Comparison of ENCODE assay signal across 10 cellular contexts in genomic region chr4:6309755-6310154, GRCh38. TPM values are rescaled to one million over a fixed set of nuclear protein-coding genes. Genes with fewer than 3 reads are reported as not detected.
A peak's percentile ranks its signal among the peaks of the same experiment; 100 is the strongest.
DNase-seq lines count a peak whose midpoint lies in the region; ATAC-seq and TF ChIP-seq lines count a peak whose summit lies in the region.
"Had no signal": no experiment of that assay in that cellular context is flagged by ENCODE, and none has a peak within 500 bp of the region (broad histone marks: within the 10 kb centered on the region; RNA-seq: fewer than 3 reads in every experiment).

No MANE protein-coding gene starts in this region.

- H3K27ac Mint-ChIP-seq in brain (peak overlapping the region in 2 of 5 experiments; percentile 42 to 59), naive B cell (peak overlapping the region in 1 of 6 donors; percentile 26), type B pancreatic cell (no peak overlapping the region)
- H3K27ac Mint-ChIP-seq: activated CD4-positive, alpha-beta memory T cell treated with anti-CD3 and anti-CD28 coated beads, Interleukin-2, amount 10 ng/mL, durations not matched to agents 7 days and 5 days had no signal

- peaks cover 22% of the 10 kb centered on the region for H3K4me1 Mint-ChIP-seq in brain
- H3K4me1 Mint-ChIP-seq in naive B cell = peaks cover 4 to 11% (median 7%) of the 10 kb centered on the region in 3 donors
- H3K4me1 Mint-ChIP-seq in type B pancreatic cell (ENCODE audit: unreplicated experiment) = peaks cover 9% of the 10 kb centered on the region

- peaks cover 0 to 14% (median 4%) of the 10 kb centered on the region in 12 donors for H3K4me1 ChIP-seq in heart left ventricle
- H3K4me1 ChIP-seq in right cardiac atrium (ENCODE audit: control insufficient read depth, insufficient read depth, low read length) = no peaks in the 10 kb centered on the region
- no peaks in the 10 kb centered on the region for H3K4me1 ChIP-seq in foreskin keratinocyte

- H3K36me3 Mint-ChIP-seq in brain (no peaks in the 10 kb centered on the region), naive B cell (no peaks in the 10 kb centered on the region), type B pancreatic cell (peaks cover 4% of the 10 kb centered on the region)

- intact Hi-C loops in heart left ventricle (cut with DNase I) (loop anchor here in 3 of 10 donors (2.0 to 5.0 kb wide), 3 partner anchors 17 to 42 kb away; partner anchors contain the start of gene WFS1 (in 1 of the 3)), right cardiac atrium (cut with DNase I) (no loop called here), sciatic nerve (cut with DNase I) (no loop called here)

- H3K9me3 ChIP-seq in heart left ventricle = no peaks in the 10 kb centered on the region
- H3K9me3 ChIP-seq in right cardiac atrium (ENCODE audit: control insufficient read depth, low read length) = no peaks in the 10 kb centered on the region

- H3K27me3 ChIP-seq in heart left ventricle (peaks cover 0 to 18% (median 0%) of the 10 kb centered on the region in 9 donors), right cardiac atrium (ENCODE audit: control insufficient read depth, insufficient read depth) (no peaks in the 10 kb centered on the region), foreskin keratinocyte (peaks cover 39% of the 10 kb centered on the region)

- TF ChIP-seq CTCF in heart left ventricle (IDR thresholded peaks at IDR 0.05) (no peak), brain (conservative IDR thresholded peaks at IDR 0.05) (no peak), type B pancreatic cell (conservative IDR thresholded peaks at IDR 0.05) (no peak), foreskin keratinocyte (conservative IDR thresholded peaks at IDR 0.05) (no peak)

- TF ChIP-seq POLR2A in heart left ventricle (IDR thresholded peaks at IDR 0.05) = no peak

- H3K4me3 ChIP-seq in heart left ventricle = peak overlapping the region in 11 of 12 donors; percentile 51 to 79 (median 61)
- no peak overlapping the region for H3K4me3 ChIP-seq in right cardiac atrium (ENCODE audit: low read length)

- H3K4me3 Mint-ChIP-seq in brain (peak overlapping the region; percentile 79 to 87 (median 85)), naive B cell (peak overlapping the region in 6 of 8 donors; percentile 22 to 82 (median 64)), type B pancreatic cell (peak overlapping the region; percentile 81)
- H3K4me3 Mint-ChIP-seq: activated CD4-positive, alpha-beta memory T cell treated with anti-CD3 and anti-CD28 coated beads, Interleukin-2, amount 10 ng/mL, durations not matched to agents 7 days and 5 days had no signal

- 78 to 93% (median 90%) methylated on average over 8 of the region's 8 CpGs for WGBS in heart left ventricle, 4 donors
- 93% methylated on average over 8 of the region's 8 CpGs for WGBS in right cardiac atrium

- H3K27ac ChIP-seq in heart left ventricle = peak overlapping the region in 2 of 12 donors; percentile 38 to 70
- H3K27ac ChIP-seq in right cardiac atrium (ENCODE audit: low read length) = no peak overlapping the region
- no peak overlapping the region for H3K27ac ChIP-seq in foreskin keratinocyte

- peaks cover 0 to 8% (median 5%) of the 10 kb centered on the region in 5 experiments for H3K9me3 Mint-ChIP-seq in brain
- peaks cover 0 to 10% (median 4%) of the 10 kb centered on the region in 7 donors for H3K9me3 Mint-ChIP-seq in naive B cell
- H3K9me3 Mint-ChIP-seq in type B pancreatic cell = peaks cover 10% of the 10 kb centered on the region
- H3K9me3 Mint-ChIP-seq: activated CD4-positive, alpha-beta memory T cell treated with anti-CD3 and anti-CD28 coated beads, Interleukin-2, amount 10 ng/mL, durations not matched to agents 7 days and 5 days had no signal

- H3K27me3 Mint-ChIP-seq in brain = peaks cover 22% of the 10 kb centered on the region
- H3K27me3 Mint-ChIP-seq in naive B cell = peaks cover 52 to 76% (median 67%) of the 10 kb centered on the region in 3 donors
- peaks cover 21% of the 10 kb centered on the region for H3K27me3 Mint-ChIP-seq in type B pancreatic cell

- peaks cover 0 to 1% (median 0%) of the 10 kb centered on the region in 9 donors for H3K36me3 ChIP-seq in heart left ventricle

- ATAC-seq in heart left ventricle (no peak), right cardiac atrium (no peak), naive B cell (ENCODE audit: low read depth in 2 of 2) (no peak), foreskin keratinocyte (no peak), sciatic nerve (no peak)

- DNase-seq in heart left ventricle (no peak), right cardiac atrium (no peak), naive B cell (no peak), type B pancreatic cell (ENCODE audit: extremely low spot score, unreplicated experiment) (no peak), foreskin keratinocyte (no peak), sciatic nerve (ENCODE audit: low spot score) (no peak)
- DNase-seq in activated CD4-positive, alpha-beta T cell treated with anti-CD3 and anti-CD28 coated beads for 48 hours = no peak
- DNase-seq: activated CD4-positive, alpha-beta memory T cell treated with anti-CD3 and anti-CD28 coated beads, Interleukin-2, amount 10 ng/mL, durations not matched to agents 7 days and 5 days; NCI-H187 had no signal

RNA-seq across cellular contexts. Expression of gene WFS1, which starts 40.1 kb away (rescaled TPM):
- total RNA-seq in heart left ventricle = 100 to 1,000 TPM in 2 of 9 donors, 10 to 100 TPM in 7; 55.5 to 202 (median 74.7) TPM
- 10 to 100 TPM; 44.8 to 62.1 TPM for polyA plus RNA-seq in heart left ventricle
- total RNA-seq in right cardiac atrium = 10 to 100 TPM; 47.9 to 76.6 (median 60.7) TPM
- polyA plus RNA-seq in right cardiac atrium = 53.3 TPM
- 39.2 TPM for polyA plus RNA-seq in brain (ENCODE audit: insufficient read depth, low read depth, low replicate concordance)
- 1 to 10 TPM; 1.5 to 6.0 (median 3.1) TPM for polyA plus RNA-seq in naive B cell (ENCODE audit: low read depth in 6 of 6)
- 41.1 and 48.7 TPM in 2 replicates for total RNA-seq in type B pancreatic cell (ENCODE audit: low replicate concordance)
- 9.8 and 11.0 TPM in 2 replicates for total RNA-seq in foreskin keratinocyte
- polyA plus RNA-seq in foreskin keratinocyte = 9.7 and 10.8 TPM in 2 replicates
- total RNA-seq in sciatic nerve = 39.2 TPM
